1 cellular context compared by ENCODE assay signal in genomic region chr5:142995621-142996020, GRCh38.
TF ChIP-seq lines count a peak whose summit lies in the region.

No MANE protein-coding gene starts in this region.

TF ChIP-seq in K562, 482 proteins besides CTCF, POLR2A, EP300 and RAD21:
- peak; percentile 78 for TF ChIP-seq ZNF146 (CRISPR knock-in tag; IDR thresholded peaks at IDR 0.05; ENCODE audit: unreplicated experiment)
